ENCODE assay signal across 8 cellular contexts in genomic region chr5:132260714-132261615, GRCh38. TPM values are rescaled to one million over a fixed set of nuclear protein-coding genes. Genes with fewer than 3 reads are reported as not detected.
DNase-seq lines count a peak whose midpoint lies in the region; ATAC-seq and TF ChIP-seq lines count a peak whose summit lies in the region.

No MANE protein-coding gene starts in this region.

- WGBS in tibial nerve, 2 donors = 16 to 21% methylated on average over 5 to 6 of the region's 6 CpGs

- TF ChIP-seq CTCF in coronary artery (IDR thresholded peaks at IDR 0.05) (no peak), neural crest cell (conservative IDR thresholded peaks at IDR 0.05) (no peak), tibial nerve (IDR thresholded peaks at IDR 0.05) (no peak)

- peak overlapping the region; percentile 95 for H3K27ac ChIP-seq in SJCRH30
- H3K27ac ChIP-seq in coronary artery = peak overlapping the region; percentile 38 to 94
- peak overlapping the region; percentile 91 to 98 (median 96) for H3K27ac ChIP-seq in tibial nerve

- H3K4me3 Mint-ChIP-seq in neural crest cell = peak overlapping the region; percentile 84

- ATAC-seq in GM21619 (IDR thresholded peaks at IDR 0.05; ENCODE audit: unreplicated experiment) (peak; percentile 50), HG03175 (IDR thresholded peaks at IDR 0.05; ENCODE audit: unreplicated experiment) (no peak)

- peak overlapping the region; percentile 10 for H3K27ac Mint-ChIP-seq in neural crest cell (ENCODE audit: unreplicated experiment)

- in situ Hi-C loops in ACHN (cut with HindIII; ENCODE audit: low pct_ligation_motif_present, low pct_unique_long_range_greater_than_20kb, low sequenced_read_pairs) = no loop called here

- TF ChIP-seq POLR2A in tibial nerve (IDR thresholded peaks at IDR 0.05) = peak in 1 of 2 donors; percentile 13

- H3K9me3 Mint-ChIP-seq in neural crest cell = no peaks in the 10 kb centered on the region

- DNase-seq in ACHN = peak; percentile 70
- peak; percentile 86 to 92 for DNase-seq in SJCRH30
- DNase-seq in coronary artery (ENCODE audit: low spot score) = peak; percentile 72
- no peak for DNase-seq in neural crest cell (ENCODE audit: low read depth, low spot score)
- DNase-seq in tibial nerve (ENCODE audit: low spot score in 2 of 2) = peak; percentile 69 to 75
- DNase-seq in NAMALWA (ENCODE audit: low spot score) = no peak

- H3K9me3 ChIP-seq in SJCRH30 (replicated peaks) = no peaks in the 10 kb centered on the region
- no peaks in the 10 kb centered on the region for H3K9me3 ChIP-seq in tibial nerve

- H3K4me1 ChIP-seq in SJCRH30 (peaks cover 31% of the 10 kb centered on the region), tibial nerve (peaks cover 0 to 88% (median 68%) of the 10 kb centered on the region in 4 donors)

- H3K36me3 ChIP-seq in SJCRH30 (peaks cover 45% of the 10 kb centered on the region), tibial nerve (peaks cover 0 to 8% (median 0%) of the 10 kb centered on the region in 3 donors)

- peak in 1 of 2 donors; percentile 81 for TF ChIP-seq EP300 in tibial nerve (IDR thresholded peaks at IDR 0.05)

- peaks cover 58% of the 10 kb centered on the region for H3K4me1 Mint-ChIP-seq in neural crest cell

- peaks cover 3% of the 10 kb centered on the region for H3K36me3 Mint-ChIP-seq in neural crest cell (ENCODE audit: low read depth)

- no peak overlapping the region for H3K4me3 ChIP-seq in SJCRH30
- H3K4me3 ChIP-seq in coronary artery = peak overlapping the region; percentile 81
- H3K4me3 ChIP-seq in tibial nerve = peak overlapping the region in 1 of 4 donors; percentile 75

- H3K27me3 Mint-ChIP-seq in neural crest cell (ENCODE audit: low read depth) = no peaks in the 10 kb centered on the region

- H3K27me3 ChIP-seq in SJCRH30 (no peaks in the 10 kb centered on the region), tibial nerve (no peaks in the 10 kb centered on the region)

RNA-seq across cellular contexts. Expression of gene PDLIM4, which starts 3.5 kb away (rescaled TPM):
- total RNA-seq in SJCRH30 (2014; rRNA removed; shearing (Covaris generic)) = 65.4 and 66.3 TPM in 2 replicates
- total RNA-seq in neural crest cell (37.4 and 38.0 TPM in 2 replicates), tibial nerve (10 to 100 TPM; 32.4 to 90.9 (median 50.8) TPM)

RNA-seq across cellular contexts. Expression of gene SLC22A4, which starts 33.2 kb away (rescaled TPM):
- total RNA-seq in SJCRH30 (2014; rRNA removed; shearing (Covaris generic)) = 0.28 and 1.1 TPM in 2 replicates
- total RNA-seq in neural crest cell (0.47 and 0.68 TPM in 2 replicates), tibial nerve (1 to 10 TPM; 1.9 to 4.2 (median 2.5) TPM)

RNA-seq across cellular contexts. Expression of gene P4HA2, which starts 33.3 kb away (rescaled TPM):
- 75.5 and 77.7 TPM in 2 replicates for total RNA-seq in SJCRH30 (2014; rRNA removed; shearing (Covaris generic))
- total RNA-seq in neural crest cell (10.8 and 11.3 TPM in 2 replicates), tibial nerve (10 to 100 TPM; 15.9 to 26.9 (median 22.8) TPM)

Comparison
In these comparisons a context has a peak if more than half of its experiments do, and no peak if none do; other contexts are left out.
1. DNase-seq: peak in ACHN (single experiment), SJCRH30 (2 of 2), coronary artery (single experiment) and tibial nerve (2 of 2); none in neural crest cell (single experiment) and NAMALWA (single experiment).
2. Peak in every context shown above with its lines, with median percentiles within 50 percentile points of each other: H3K27ac ChIP-seq.